1 cellular context compared by ENCODE assay signal in the genomic region with DNA sequence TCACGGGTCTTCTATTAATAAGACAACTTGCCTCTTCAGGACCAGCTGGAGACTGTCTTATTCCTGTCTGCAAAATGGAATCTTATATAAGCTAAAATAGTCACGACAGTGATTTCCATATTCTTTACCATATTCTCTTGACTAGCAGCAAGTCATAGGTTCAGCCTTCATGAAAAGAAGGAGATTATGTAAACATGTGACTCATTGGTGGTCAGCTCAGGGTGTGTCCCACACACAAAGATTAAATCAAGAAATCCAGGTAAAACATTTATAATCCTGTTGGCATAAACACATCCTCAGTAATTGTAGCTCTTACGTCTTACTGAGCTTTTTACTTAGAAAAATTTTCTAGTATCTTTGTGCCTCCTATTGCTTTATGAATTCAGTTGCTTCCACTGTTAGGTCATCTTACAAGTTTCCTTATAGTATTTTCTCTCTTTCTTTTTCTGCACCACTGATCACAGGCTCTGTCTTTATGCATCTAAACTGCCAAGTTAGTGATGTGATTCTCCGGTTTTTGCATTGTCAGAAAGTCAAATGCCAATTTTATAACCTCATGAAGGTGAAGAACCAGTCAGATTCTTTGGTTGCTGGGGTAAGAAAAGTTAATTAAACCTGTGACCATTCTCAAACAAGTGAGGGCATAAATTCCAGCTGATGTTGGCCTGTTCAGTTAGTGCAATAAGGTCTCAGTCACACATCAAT.
TF ChIP-seq lines count a peak whose summit lies in the region.

No MANE protein-coding gene starts in this region.

TF ChIP-seq in HCT116, 20 proteins besides CTCF, POLR2A, EP300 and RAD21 (continued from another document):
- TF ChIP-seq, protein P1, sequence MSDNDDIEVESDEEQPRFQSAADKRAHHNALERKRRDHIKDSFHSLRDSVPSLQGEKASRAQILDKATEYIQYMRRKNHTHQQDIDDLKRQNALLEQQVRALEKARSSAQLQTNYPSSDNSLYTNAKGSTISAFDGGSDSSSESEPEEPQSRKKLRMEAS (IDR thresholded peaks at IDR 0.05), result no peak
- TF ChIP-seq SP1 (IDR thresholded peaks at IDR 0.05; ENCODE audit: low read depth) (no peak), CEBPB (IDR thresholded peaks at IDR 0.05; ENCODE audit: low read depth) (no peak), POLR2AphosphoS5 (IDR thresholded peaks at IDR 0.05; ENCODE audit: low read depth, low read length) (no peak), CBX3 (IDR thresholded peaks at IDR 0.05; ENCODE audit: low read depth) (no peak), EZH2phosphoT487 (IDR thresholded peaks at IDR 0.05; ENCODE audit: borderline replicate concordance) (no peak), ELF1 (IDR thresholded peaks at IDR 0.05; ENCODE audit: borderline replicate concordance, low read depth) (no peak)
